14 cellular contexts compared by ENCODE assay signal in genomic region chr10:98246911-98247820, GRCh38. TPM values are rescaled to one million over a fixed set of nuclear protein-coding genes. Genes with fewer than 3 reads are reported as not detected.
DNase-seq lines count a peak whose midpoint lies in the region; ATAC-seq, FAIRE-seq and TF ChIP-seq lines count a peak whose summit lies in the region.
"Had no signal": no experiment of that assay in that cellular context is flagged by ENCODE, and none has a peak within 500 bp of the region (broad histone marks: within the 10 kb centered on the region; RNA-seq: fewer than 3 reads in every experiment).

No MANE protein-coding gene starts in this region.

- no TSS peak for BruUV-seq in HepG2 (replicated peaks; lab: Mats Ljungman, UMichigan)

- intact Hi-C loops in body of pancreas (cut with DNase I) (no loop called here), HepG2 (cut with micrococcal nuclease; ENCODE audit: unreplicated experiment) (no loop called here)

- H3K27ac ChIP-seq in AG04450 (ENCODE audit: low read depth, low read length) (peak overlapping the region; percentile 53), body of pancreas (peak overlapping the region; percentile 15 to 24 (median 19)), HepG2 (ENCODE audit: extremely low read length, insufficient read depth, low read length) (no peak overlapping the region)
- H3K27ac ChIP-seq: transverse colon had no signal

- TF ChIP-seq POLR2A in body of pancreas (IDR thresholded peaks at IDR 0.05) (no peak), HepG2 (IDR thresholded peaks at IDR 0.05; ENCODE audit: insufficient read depth in 1 of 2, low read depth in 2 of 2, low read length in 2 of 2) (no peak)

- no peak for FAIRE-seq in HepG2 (lab: Jason Lieb, UNC)
- no peak for FAIRE-seq in HTR-8/SVneo (lab: Jason Lieb, UNC)
- FAIRE-seq: H54 had no signal

- CTCF ChIA-PET in AG04450 (lab: Charles Lee) (interaction anchor here (0.6 to 6.4 kb wide), 4 partner anchors 46 to 148 kb away, joined by 3 to 63 read pairs (median 4); no protein-coding TSS in a partner anchor), HepG2 (lab: Yijun Ruan, JAX; ENCODE audit: low intra/inter-chr PET ratio, low total read pairs) (no interaction called here)

- no peak overlapping the region for H3K4me2 ChIP-seq in HepG2 (ENCODE audit: low read depth, low read length)

- WGBS in body of pancreas, 2 donors = 54 to 64% methylated on average over 6 of the region's 6 CpGs
- 93% methylated on average over 6 of the region's 6 CpGs for WGBS in HepG2 (ENCODE audit: low lambda C conversion rate)

- no peak for TF ChIP-seq RAD21 in HepG2 (CRISPR knock-in tag; IDR thresholded peaks at IDR 0.05)

- no peaks in the 10 kb centered on the region for H3K79me2 ChIP-seq in HepG2 (ENCODE audit: insufficient read depth, low read length)

- peak; percentile 47 for DNase-seq in AG04450 (ENCODE audit: low read depth, low spot score)
- peak; percentile 23 for DNase-seq in H4 (ENCODE audit: low spot score)
- DNase-seq in body of pancreas = no peak
- DNase-seq in mucosa of gallbladder (ENCODE audit: low spot score) = peak; percentile 6
- DNase-seq in activated CD4-positive, alpha-beta T cell treated with anti-CD3 and anti-CD28 coated beads, Interleukin-2, amount 50 U/mL, for 4 hours = no peak
- no peak for DNase-seq in HepG2 (ENCODE audit: low spot score)
- DNase-seq in HTR-8/SVneo (ENCODE audit: insufficient read length, low spot score) = no peak
- DNase-seq in activated T-cell treated with anti-CD3 and anti-CD28 coated beads, Interleukin-2, amount 50 U/mL, for 1 hour = no peak
- DNase-seq: activated T-cell treated with anti-CD3 and anti-CD28 coated beads, Interleukin-2, amount 50 U/mL, for 48 hours; CD4-positive, alpha-beta memory T cell; KG1; retina; transverse colon had no signal

- in situ Hi-C loops in HepG2 (cut with HindIII; ENCODE audit: extremely low pct_ligation_motif_present, low pct_unique_long_range_greater_than_20kb) = loop anchor here (10.0 kb wide), 1 partner anchor 58 kb away; no protein-coding TSS in a partner anchor

- H4K20me1 ChIP-seq in HepG2 (ENCODE audit: insufficient read depth, low read length) = no peaks in the 10 kb centered on the region

- H3K9me3 ChIP-seq in AG04450 (ENCODE audit: control insufficient read depth, insufficient read depth, low read length) (no peaks in the 10 kb centered on the region), body of pancreas (no peaks in the 10 kb centered on the region), HepG2 (ENCODE audit: low read length) (no peaks in the 10 kb centered on the region)
- H3K9me3 ChIP-seq: transverse colon had no signal

- H3K4me1 ChIP-seq in body of pancreas (no peaks in the 10 kb centered on the region), HepG2 (ENCODE audit: insufficient read depth, low read length) (peaks cover 22% of the 10 kb centered on the region)

- ATAC-seq in body of pancreas (peak; percentile 69), HepG2 (no peak)

- H3K36me3 ChIP-seq in body of pancreas (replicated peaks in 1 of 2; ENCODE audit: insufficient read depth in 1 of 2, low read depth in 2 of 2) (peaks cover 0 to 6% of the 10 kb centered on the region in 2 donors), HepG2 (replicated peaks in 1 of 2; ENCODE audit: control insufficient read depth in 1 of 2, insufficient read depth in 2 of 2, low read length in 2 of 2) (peaks cover 12 to 36% of the 10 kb centered on the region in 2 experiments)

- TF ChIP-seq CTCF in AG04450 (IDR thresholded peaks at IDR 0.05; ENCODE audit: low read depth, low read length) = no peak
- TF ChIP-seq CTCF in body of pancreas (IDR thresholded peaks at IDR 0.05) = no peak
- no peak for TF ChIP-seq CTCF in HepG2 (CRISPR knock-in tag; IDR thresholded peaks at IDR 0.05)

- H2AFZ ChIP-seq in HepG2 (ENCODE audit: low read length) = no peak overlapping the region

- TF ChIP-seq EP300 in HepG2 (IDR thresholded peaks at IDR 0.05; ENCODE audit: low read depth in 2 of 2, low read length in 2 of 2) (no peak), HepG2 (CRISPR knock-in tag; IDR thresholded peaks at IDR 0.05; ENCODE audit: borderline replicate concordance) (no peak)

- POLR2A ChIA-PET in AG04450 (lab: Yijun Ruan, JAX) = no interaction called here
- POLR2A ChIA-PET in HepG2 (lab: Yijun Ruan, JAX) = no interaction called here

- H3K4me3 ChIP-seq in AG04450 (ENCODE audit: low read depth, low read length) (no peak overlapping the region), body of pancreas (no peak overlapping the region), HepG2 (replicated peaks in 1 of 3; ENCODE audit: insufficient read depth in 1 of 3, low read depth in 2 of 3, low read length in 3 of 3) (no peak overlapping the region)
- H3K4me3 ChIP-seq: transverse colon had no signal

- H3K9ac ChIP-seq in HepG2 (ENCODE audit: insufficient read depth, low read depth, low read length) = no peak overlapping the region

- H3K27me3 ChIP-seq in AG04450 (ENCODE audit: control insufficient read depth, insufficient read depth, low read length) (no peaks in the 10 kb centered on the region), body of pancreas (no peaks in the 10 kb centered on the region), HepG2 (ENCODE audit: control insufficient read depth in 1 of 2, insufficient read depth in 2 of 2, low read length in 2 of 2) (no peaks in the 10 kb centered on the region)
- H3K27me3 ChIP-seq: transverse colon had no signal

TF ChIP-seq in HepG2, 621 proteins besides CTCF, POLR2A, EP300 and RAD21:
- TF ChIP-seq ZNF33B (CRISPR knock-in tag; IDR thresholded peaks at IDR 0.05) (no peak), TAF1 (CRISPR knock-in tag; IDR thresholded peaks at IDR 0.05) (no peak), PHF20 (CRISPR knock-in tag; IDR thresholded peaks at IDR 0.05) (no peak), ZNF138 (CRISPR knock-in tag; IDR thresholded peaks at IDR 0.05; ENCODE audit: low read depth) (no peak), HCFC1 (IDR thresholded peaks at IDR 0.05; ENCODE audit: low read depth, low read length) (no peak), ELF4 (CRISPR knock-in tag; IDR thresholded peaks at IDR 0.05; ENCODE audit: borderline replicate concordance) (no peak), ZNF496 (CRISPR knock-in tag; IDR thresholded peaks at IDR 0.05; ENCODE audit: insufficient replicate concordance) (no peak), CENPT (CRISPR knock-in tag; IDR thresholded peaks at IDR 0.05; ENCODE audit: low read depth) (no peak), PTBP1 (IDR thresholded peaks at IDR 0.05; ENCODE audit: low read depth, low read length, poor library complexity, severe bottlenecking) (no peak), NR2C2 (CRISPR knock-in tag; IDR thresholded peaks at IDR 0.05; ENCODE audit: borderline replicate concordance) (no peak), ZBTB1 (CRISPR knock-in tag; IDR thresholded peaks at IDR 0.05; ENCODE audit: borderline replicate concordance) (no peak), MAFG (CRISPR knock-in tag; IDR thresholded peaks at IDR 0.05) (no peak), ZNF460 (CRISPR knock-in tag; IDR thresholded peaks at IDR 0.05; ENCODE audit: borderline replicate concordance) (no peak), RXRA (CRISPR knock-in tag; IDR thresholded peaks at IDR 0.05) (no peak), NAIF1 (CRISPR knock-in tag; IDR thresholded peaks at IDR 0.05; ENCODE audit: borderline replicate concordance) (no peak), ISL2 (CRISPR knock-in tag; IDR thresholded peaks at IDR 0.05) (no peak), ZNF205 (CRISPR knock-in tag; IDR thresholded peaks at IDR 0.05) (no peak), ZSCAN21 (CRISPR knock-in tag; IDR thresholded peaks at IDR 0.05; ENCODE audit: borderline replicate concordance) (no peak), ZNF766 (CRISPR knock-in tag; IDR thresholded peaks at IDR 0.05; ENCODE audit: borderline replicate concordance) (no peak), HNF4A (CRISPR knock-in tag; IDR thresholded peaks at IDR 0.05) (no peak)

RNA-seq across cellular contexts. Expression of gene LOXL4, which starts 20.8 kb away (rescaled TPM):
- 41.0 and 45.5 TPM in 2 replicates for polyA plus RNA-seq in AG04450 (2011; rRNA removed)
- polyA minus RNA-seq in AG04450 (2011; rRNA and poly(A)+ RNA removed) = 31.0 and 37.8 TPM in 2 replicates
- total RNA-seq in H4 (2014; rRNA removed; shearing (Covaris generic)) = 0.27 TPM in 1 of 2 replicates, not detected in the other
- total RNA-seq in body of pancreas = 10 to 100 TPM in 1 of 2 donors, 1 to 10 TPM in 1; 8.9 to 10.6 TPM
- total RNA-seq in mucosa of gallbladder = 4.9 TPM
- 3.8 and 8.8 TPM in 2 replicates for total RNA-seq in HepG2 (2016; rRNA removed; fragmentation: Illumina TruSeq; extraction: Trizol)
- 0.91 and 0.97 TPM in 2 replicates for total RNA-seq in HepG2 (2016; cell fraction: cytosol; rRNA removed; fragmentation: Illumina TruSeq; extraction: Trizol; ENCODE audit: low read depth)
- 3.1 and 9.9 TPM in 2 replicates for total RNA-seq in HepG2 (2016; cell fraction: insoluble cytoplasmic fraction; rRNA removed; fragmentation: Illumina TruSeq; extraction: Trizol)
- total RNA-seq in HepG2 (2016; cell fraction: membrane; rRNA removed; fragmentation: Illumina TruSeq; extraction: Trizol) = 2.6 and 3.1 TPM in 2 replicates
- total RNA-seq in HepG2 (2016; cell fraction: nucleus; rRNA removed; fragmentation: Illumina TruSeq; extraction: Trizol) = 9.7 TPM in 2 replicates
- 21.1 and 31.3 TPM in 2 replicates for polyA plus RNA-seq in HepG2 (2011; rRNA removed)
- polyA plus RNA-seq in HepG2 (2011; cell fraction: cytosol; rRNA removed) = 19.8 and 25.9 TPM in 2 replicates
- 20.8 and 24.7 TPM in 2 replicates for polyA plus RNA-seq in HepG2 (2011; cell fraction: nucleus; rRNA removed)
- 12.1 and 16.1 TPM in 2 replicates for polyA plus RNA-seq in HepG2 (2012)
- polyA plus RNA-seq in HepG2 (2016; cell fraction: cytosol; fragmentation: Illumina TruSeq; extraction: Trizol; ENCODE audit: low read depth) = 0.87 and 1.0 TPM in 2 replicates
- 3.1 and 3.6 TPM in 2 replicates for polyA plus RNA-seq in HepG2 (2016; cell fraction: insoluble cytoplasmic fraction; fragmentation: Illumina TruSeq; extraction: Trizol; ENCODE audit: low read depth)
- 2.1 and 2.4 TPM in 2 replicates for polyA plus RNA-seq in HepG2 (2016; cell fraction: membrane; fragmentation: Illumina TruSeq; extraction: Trizol; ENCODE audit: low read depth)
- polyA plus RNA-seq in HepG2 (2016; cell fraction: nucleus; fragmentation: Illumina TruSeq; extraction: Trizol; ENCODE audit: insufficient read depth, low read depth) = 12.3 and 13.7 TPM in 2 replicates
- polyA minus RNA-seq in HepG2 (2011; rRNA and poly(A)+ RNA removed; ENCODE audit: low replicate concordance) = 33.3 TPM in 1 of 2 replicates, not detected in the other
- 13.7 and 23.0 TPM in 2 replicates for polyA minus RNA-seq in HepG2 (2011; cell fraction: cytosol; rRNA and poly(A)+ RNA removed)
- polyA minus RNA-seq in HepG2 (2011; cell fraction: nucleus; rRNA and poly(A)+ RNA removed) = 7.2 and 9.9 TPM in 2 replicates
- total RNA-seq: CD4-positive, alpha-beta memory T cell had no signal

Comparison
In these comparisons a context has a peak if more than half of its experiments do, and no peak if none do; other contexts are left out.
1. DNase-seq: peak in AG04450 (single experiment), H4 (single experiment) and mucosa of gallbladder (single experiment); none in body of pancreas (0 of 4), activated CD4-positive, alpha-beta T cell treated with anti-CD3 and anti-CD28 coated beads, Interleukin-2, amount 50 U/mL, for 4 hours (0 of 2), HepG2 (single experiment), HTR-8/SVneo (single experiment) and activated T-cell treated with anti-CD3 and anti-CD28 coated beads, Interleukin-2, amount 50 U/mL, for 1 hour (single experiment).